ENCODE assay signal across 1 cellular context in the genomic region with DNA sequence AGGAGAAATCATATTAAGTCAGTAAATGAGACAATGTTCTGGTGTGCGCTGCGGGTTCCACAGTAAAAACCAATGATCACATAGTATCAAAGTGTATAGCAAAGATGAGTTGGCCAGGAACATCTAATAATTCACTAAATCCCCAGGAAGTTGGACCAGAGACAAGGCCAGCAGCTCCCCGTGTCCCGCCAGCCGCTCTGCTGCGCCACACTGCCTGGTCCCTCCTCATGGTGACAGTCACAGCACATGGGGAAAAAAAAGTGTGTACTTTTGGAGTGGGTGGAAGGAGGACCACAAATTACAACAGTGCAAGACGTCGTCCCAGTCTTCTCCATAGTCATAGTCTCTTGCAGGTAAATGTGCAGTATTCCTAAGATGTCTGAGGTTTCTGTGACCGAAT.
TF ChIP-seq lines count a peak whose summit lies in the region.

No MANE protein-coding gene starts in this region.

TF ChIP-seq in H1, 55 proteins besides CTCF, POLR2A, EP300 and RAD21 (continued from another document):
- no peak for TF ChIP-seq BACH1 (IDR thresholded peaks at IDR 0.05; ENCODE audit: low read length)
- no peak for TF ChIP-seq POU5F1 (IDR thresholded peaks at IDR 0.05; ENCODE audit: low read depth, low read length)
- TF ChIP-seq SIN3A (conservative IDR thresholded peaks at IDR 0.05 in 1 of 2, IDR thresholded peaks at IDR 0.05 in 1 of 2; ENCODE audit: low read depth in 1 of 2, low read length in 2 of 2) = no peak
- TF ChIP-seq, protein P1, sequence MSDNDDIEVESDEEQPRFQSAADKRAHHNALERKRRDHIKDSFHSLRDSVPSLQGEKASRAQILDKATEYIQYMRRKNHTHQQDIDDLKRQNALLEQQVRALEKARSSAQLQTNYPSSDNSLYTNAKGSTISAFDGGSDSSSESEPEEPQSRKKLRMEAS (IDR thresholded peaks at IDR 0.05) = no peak
- TF ChIP-seq RXRA (IDR thresholded peaks at IDR 0.05; ENCODE audit: insufficient read depth, low read depth, low read length) = no peak
- TF ChIP-seq SRF (IDR thresholded peaks at IDR 0.05; ENCODE audit: low read depth, low read length) = no peak
- TF ChIP-seq CTBP2 (IDR thresholded peaks at IDR 0.05; ENCODE audit: borderline replicate concordance, insufficient read depth, insufficient read length, low read length) = no peak
- TF ChIP-seq JUND (IDR thresholded peaks at IDR 0.05; ENCODE audit: low read length) = no peak
- no peak for TF ChIP-seq CHD2 (IDR thresholded peaks at IDR 0.05; ENCODE audit: low read length)
